8 cellular contexts compared by ENCODE assay signal in the genomic region with DNA sequence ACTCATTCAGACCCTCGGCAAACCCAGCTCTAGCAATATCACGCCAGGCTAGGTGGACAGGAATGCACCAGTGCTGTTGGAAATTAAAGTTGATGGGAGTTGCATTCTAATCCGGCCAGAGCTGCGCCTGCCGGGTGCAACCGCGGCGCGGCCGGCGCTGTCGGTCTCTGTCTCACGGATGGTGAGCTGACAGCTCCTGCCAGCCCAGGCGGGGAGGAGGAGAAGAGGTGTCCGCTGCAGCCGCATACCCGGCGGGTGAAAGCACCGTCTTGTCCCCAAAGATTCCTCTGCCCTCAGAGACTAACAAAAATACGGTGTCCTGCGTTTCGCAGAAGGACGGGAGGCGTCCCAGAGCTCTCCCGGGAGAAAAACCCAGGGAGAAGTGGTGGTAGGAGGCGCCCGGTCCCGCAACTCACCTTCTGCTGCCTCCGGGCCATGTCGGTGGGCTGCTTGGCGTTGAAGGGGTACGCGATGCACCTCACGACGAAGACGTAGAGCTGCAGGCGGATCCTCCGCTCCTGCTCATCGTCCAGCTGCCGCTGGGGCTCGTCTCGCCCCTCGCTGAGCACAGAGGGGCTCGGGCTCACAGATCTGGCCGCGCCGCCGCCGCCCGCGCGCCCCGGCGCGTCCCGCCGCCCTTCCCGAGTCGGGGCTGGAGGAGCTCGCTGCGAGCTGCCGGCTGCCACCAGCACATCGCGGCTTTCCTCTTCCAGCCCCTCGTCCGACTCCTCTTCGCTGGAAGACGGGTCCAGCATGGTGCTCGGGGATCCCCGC. TPM values are rescaled to one million over a fixed set of nuclear protein-coding genes. Genes with fewer than 3 reads are reported as not detected.
A peak's percentile ranks its signal among the peaks of the same experiment; 100 is the strongest.
DNase-seq lines count a peak whose midpoint lies in the region; ATAC-seq, FAIRE-seq and TF ChIP-seq lines count a peak whose summit lies in the region.

No MANE protein-coding gene starts in this region.

- H3K9me3 ChIP-seq in K562 (replicated peaks; ENCODE audit: control insufficient read depth, insufficient read depth, low read depth, low read length): no peaks in the 10 kb centered on the region
- H3K9me3 ChIP-seq in iPS-18c (ENCODE audit: control insufficient read depth, insufficient read depth, low read length): no peaks in the 10 kb centered on the region
- no peaks in the 10 kb centered on the region for H3K9me3 ChIP-seq in skeletal muscle tissue (ENCODE audit: control insufficient read depth in 3 of 3, low read length in 3 of 3)

- no peak for TF ChIP-seq CTCF in K562 (IDR thresholded peaks at IDR 0.05 in 2 of 3, conservative IDR thresholded peaks at IDR 0.05 in 1 of 3; ENCODE audit: insufficient read depth in 2 of 3, low read depth in 1 of 3, low read length in 3 of 3)

- no peaks in the 10 kb centered on the region for H3K9me3 Mint-ChIP-seq in activated naive CD4-positive, alpha-beta T cell treated with anti-CD3 and anti-CD28 coated beads for 36 hours

- in situ Hi-C loops in K562 (cut with MboI): no loop called here

- H3K4me1 Mint-ChIP-seq in activated naive CD4-positive, alpha-beta T cell treated with anti-CD3 and anti-CD28 coated beads for 36 hours (ENCODE audit: low read depth): peaks cover 9% of the 10 kb centered on the region

- no peak for TF ChIP-seq EP300 in K562 (IDR thresholded peaks at IDR 0.05; ENCODE audit: low read length)

- H3K9me1 ChIP-seq in K562 (ENCODE audit: control insufficient read depth, insufficient read depth, low read length): no peaks in the 10 kb centered on the region

- peaks cover 57% of the 10 kb centered on the region for H3K27me3 Mint-ChIP-seq in activated naive CD4-positive, alpha-beta T cell treated with anti-CD3 and anti-CD28 coated beads for 36 hours (ENCODE audit: low read depth)

- CTCF ChIA-PET in activated naive CD4-positive, alpha-beta T cell treated with anti-CD3 and anti-CD28 coated beads for 36 hours (lab: Charles Lee): no interaction called here
- CTCF ChIA-PET in K562 (lab: Yijun Ruan, JAX; ENCODE audit: low intra/inter-chr PET ratio): no interaction called here

- BruUV-seq in K562 (replicated peaks; lab: Mats Ljungman, UMichigan): no TSS peak

- H3K36me3 Mint-ChIP-seq in activated naive CD4-positive, alpha-beta T cell treated with anti-CD3 and anti-CD28 coated beads for 36 hours (ENCODE audit: low read depth): no peaks in the 10 kb centered on the region

- FAIRE-seq in K562 (lab: Jason Lieb, UNC): no peak

- H3K4me3 ChIP-seq in K562 (peak overlapping the region; percentile 36), iPS-18c (ENCODE audit: insufficient read depth, low read depth, low read length) (peak overlapping the region; percentile 88), skeletal muscle tissue (ENCODE audit: low read length in 3 of 3) (peak overlapping the region; percentile 77 to 83 (median 78))

- H3K36me3 ChIP-seq in K562 (ENCODE audit: control insufficient read depth, insufficient read depth, low read length): no peaks in the 10 kb centered on the region
- no peaks in the 10 kb centered on the region for H3K36me3 ChIP-seq in skeletal muscle tissue (ENCODE audit: control insufficient read depth in 3 of 3, insufficient read depth in 3 of 3, low read length in 3 of 3)

- ATAC-seq in HG02571 (IDR thresholded peaks at IDR 0.05; ENCODE audit: unreplicated experiment) (peak; percentile 22), K562 (peak; percentile 61)

- H3K9ac ChIP-seq in K562 (ENCODE audit: insufficient read depth in 1 of 2, low read depth in 2 of 2, low read length in 2 of 2): peak overlapping the region in 1 of 2 experiments; percentile 70; a peak in 2 of 4 replicates
- peak overlapping the region; percentile 72 to 80 (median 79) for H3K9ac ChIP-seq in skeletal muscle tissue (ENCODE audit: low read depth in 1 of 3, low read length in 3 of 3)

- no peak for TF ChIP-seq RAD21 in K562 (CRISPR knock-in tag; conservative IDR thresholded peaks at IDR 0.05 in 1 of 2, IDR thresholded peaks at IDR 0.05 in 1 of 2)

- no peak for DNase-seq in activated naive CD4-positive, alpha-beta T cell treated with anti-CD3 and anti-CD28 coated beads for 36 hours
- DNase-seq in activated naive CD4-positive, alpha-beta T cell treated with anti-CD3 and anti-CD28 coated beads, Interleukin-2, amount 50 U/mL, for 16 hours: no peak
- peak; percentile 14 for DNase-seq in NCI-H1694 treated with DMSO at 0.1 percent for 48 hours (lab: John Stamatoyannopoulos, UW)
- peak; percentile 8 to 27 (median 17) for DNase-seq in K562 (ENCODE audit: extremely low read depth in 1 of 4, low spot score in 3 of 4)
- no peak for DNase-seq in UCSD-AML1 (lab: John Stamatoyannopoulos, UW; ENCODE audit: unreplicated experiment)

- intact Hi-C loops in activated naive CD4-positive, alpha-beta T cell treated with anti-CD3 and anti-CD28 coated beads for 36 hours (cut with micrococcal nuclease): loop anchor here (1.0 kb wide), 1 partner anchor 269 kb away; no protein-coding TSS in a partner anchor
- intact Hi-C loops in K562 (cut with micrococcal nuclease): no loop called here

- H3K27ac ChIP-seq in K562 (ENCODE audit: extremely low read depth, low read depth, low read length): no peak overlapping the region
- peak overlapping the region; percentile 57 for H3K27ac ChIP-seq in skeletal muscle tissue (ENCODE audit: low read depth, low read length)

- no peaks in the 10 kb centered on the region for H4K20me1 ChIP-seq in K562 (replicated peaks; ENCODE audit: control insufficient read depth, insufficient read depth, low read length)

- no peaks in the 10 kb centered on the region for H3K79me2 ChIP-seq in K562 (ENCODE audit: control insufficient read depth, insufficient read depth, low read length)

- 6% methylated on average over 70 of the region's 70 CpGs for WGBS in K562 (ENCODE audit: insufficient coverage, low coverage, missing lambda C conversion rate)

- no peak for TF ChIP-seq POLR2A in K562 (conservative IDR thresholded peaks at IDR 0.05)

- POLR2A ChIA-PET in K562 (lab: Yijun Ruan, JAX): interaction anchor here (0.8 kb wide), 1 partner anchor 18 kb away, joined by 5 read pairs; no protein-coding TSS in a partner anchor

- peaks cover 0 to 15% of the 10 kb centered on the region in 2 experiments; a peak in 2 of 5 replicates for H3K4me1 ChIP-seq in K562 (replicated peaks in 1 of 2; ENCODE audit: control insufficient read depth in 2 of 2, insufficient read depth in 2 of 2, low read length in 2 of 2)
- H3K4me1 ChIP-seq in skeletal muscle tissue (ENCODE audit: control insufficient read depth in 3 of 3, insufficient read depth in 3 of 3, low read length in 3 of 3): peaks cover 6 to 12% (median 8%) of the 10 kb centered on the region in 3 donors

- peaks cover 15 to 20% of the 10 kb centered on the region in 2 experiments for H3K27me3 ChIP-seq in K562 (ENCODE audit: control insufficient read depth in 2 of 2, insufficient read depth in 2 of 2, low read length in 2 of 2)
- peaks cover 2 to 23% (median 7%) of the 10 kb centered on the region in 3 donors for H3K27me3 ChIP-seq in skeletal muscle tissue (ENCODE audit: control insufficient read depth in 3 of 3, insufficient read depth in 3 of 3, low read length in 3 of 3)

- H3K4me2 ChIP-seq in K562 (ENCODE audit: insufficient read depth, low read length): peak overlapping the region; percentile 49; the same call in 1 of the 2 replicates

- peak overlapping the region; percentile 41; the same call in 1 of the 2 replicates for H2AFZ ChIP-seq in K562 (ENCODE audit: low read depth, low read length)

- no peak overlapping the region for H3K27ac Mint-ChIP-seq in activated naive CD4-positive, alpha-beta T cell treated with anti-CD3 and anti-CD28 coated beads for 36 hours

- H3K4me3 Mint-ChIP-seq in activated naive CD4-positive, alpha-beta T cell treated with anti-CD3 and anti-CD28 coated beads for 36 hours: peak overlapping the region; percentile 18

TF ChIP-seq in K562, 482 proteins besides CTCF, POLR2A, EP300 and RAD21:
- no peak for TF ChIP-seq SAFB2 (IDR thresholded peaks at IDR 0.05; ENCODE audit: borderline replicate concordance, low read depth, low read length, severe bottlenecking)
TF ChIP-seq in K562: peak in this region for 0.

RNA-seq across cellular contexts. Expression of gene CADPS2, which starts 0.5 kb away (rescaled TPM):
- not detected for total RNA-seq in activated naive CD4-positive, alpha-beta T cell treated with anti-CD3 and anti-CD28 coated beads for 36 hours
- total RNA-seq in K562 (2011; cell fraction: chromatin; rRNA removed; ENCODE audit: low replicate concordance): 0.09 and 0.21 TPM in 2 replicates
- under 0.01 TPM in 1 of 2 replicates, not detected in the other for total RNA-seq in K562 (2011; cell fraction: nucleolus; rRNA removed)
- total RNA-seq in K562 (2011; cell fraction: nucleoplasm; rRNA removed): not detected in 2 replicates
- total RNA-seq in K562 (2014; rRNA removed) (0.04 and 0.14 TPM in 2 replicates), K562 (2014; rRNA removed; fragmentation: Illumina TruSeq; extraction: Trizol) (0.11 and 0.16 TPM in 2 replicates), K562 (2015; rRNA removed; fragmentation: Illumina TruSeq; extraction: Trizol) (0.04 and 0.08 TPM in 2 replicates), K562 (2021) (0.04 and 0.18 TPM in 2 replicates), skeletal muscle tissue (12.5 TPM)
- polyA plus RNA-seq in K562 (2011; rRNA removed) (0.04 TPM in 1 of 2 replicates, not detected in the other), K562 (2014; fragmentation: Illumina TruSeq; extraction: Trizol) (0.07 and 0.11 TPM in 2 replicates), K562 (2014; fragmentation: Nextera tagmentation; extraction: Ambion mirVana) (under 1 TPM in 1 of 2 experiments, not detected in 1; 0.03 TPM), K562 (2014; rRNA removed) (0.03 and 0.08 TPM in 2 replicates)
- polyA plus RNA-seq in K562 (2011; cell fraction: cytosol; rRNA removed): 0.01 TPM in 1 of 2 replicates, not detected in the other
- polyA plus RNA-seq in K562 (2011; cell fraction: nucleus; rRNA removed): 0.03 TPM in 1 of 2 replicates, not detected in the other
- 0.08 and 0.25 TPM in 2 replicates for polyA plus RNA-seq in K562 (2012)
- 0.07 TPM in 1 of 2 replicates, not detected in the other for polyA minus RNA-seq in K562 (2011; rRNA and poly(A)+ RNA removed)
- not detected in 2 replicates for polyA minus RNA-seq in K562 (2011; cell fraction: cytosol; rRNA and poly(A)+ RNA removed)
- polyA minus RNA-seq in K562 (2011; cell fraction: nucleus; rRNA and poly(A)+ RNA removed): under 0.01 and 0.11 TPM in 2 replicates

Comparison
In these comparisons a context has a peak if more than half of its experiments do, and no peak if none do; other contexts are left out.
1. DNase-seq: peak in NCI-H1694 treated with DMSO at 0.1 percent for 48 hours (single experiment) and K562 (4 of 4); none in activated naive CD4-positive, alpha-beta T cell treated with anti-CD3 and anti-CD28 coated beads for 36 hours (single experiment), activated naive CD4-positive, alpha-beta T cell treated with anti-CD3 and anti-CD28 coated beads, Interleukin-2, amount 50 U/mL, for 16 hours (single experiment) and UCSD-AML1 (single experiment).
2. H3K4me3 ChIP-seq: peak in every context shown above with its lines; median percentile 88 in iPS-18c; 78 in skeletal muscle tissue; 36 in K562.
3. RNA of gene CADPS2, which starts 0.5 kb away (total RNA-seq): 12.5 TPM in skeletal muscle tissue (single experiment); under 0.01 to 0.21 TPM in K562 and not detected in activated naive CD4-positive, alpha-beta T cell treated with anti-CD3 and anti-CD28 coated beads for 36 hours; every median in the first group is over 10 times any median in the second.